Comparison of ENCODE assay signal across 25 cellular contexts in genomic region chr11:78730267-78730824, GRCh38.
"Had no signal": no experiment of that assay in that cellular context is flagged by ENCODE, and none has a peak within 500 bp of the region (broad histone marks: within the 10 kb centered on the region; RNA-seq: fewer than 3 reads in every experiment).

No MANE protein-coding gene starts in this region.

- ATAC-seq: activated CD8-positive, alpha-beta T cell treated with anti-CD3 and anti-CD28 coated beads for 36 hours; activated T-cell treated with anti-CD3 and anti-CD28 coated beads, Interleukin-2, amount 50 U/mL, for 4 hours; activated T-helper 17 cell treated with anti-CD3 and anti-CD28 coated beads, Interleukin-2, amount 50 U/mL, for 72 hours; esophagus mucosa; WTC11 had no signal

- H3K27ac ChIP-seq: brain microvascular endothelial cell, coronary artery, dorsolateral prefrontal cortex had no signal

- H3K36me3 ChIP-seq: brain microvascular endothelial cell had no signal

- DNase-seq: activated CD4-positive, alpha-beta T cell treated with anti-CD3 and anti-CD28 coated beads for 48 hours; activated CD4-positive, alpha-beta T cell treated with anti-CD3 and anti-CD28 coated beads, Interleukin-2, amount 50 U/mL, for 1 hour; activated CD4-positive, alpha-beta T cell treated with anti-CD3 and anti-CD28 coated beads, Interleukin-2, amount 50 U/mL, for 48 hours; activated CD8-positive, alpha-beta memory T cell treated with anti-CD3 and anti-CD28 coated beads for 24 hours; activated CD8-positive, alpha-beta T cell treated with anti-CD3 and anti-CD28 coated beads for 36 hours; activated effector memory CD4-positive, alpha-beta T cell treated with Interleukin-2 at 50 U/mL for 16 hours; activated gamma-delta T cell treated with Interleukin-2 at 50 U/mL for 16 hours; activated naive CD4-positive, alpha-beta T cell treated with anti-CD3 and anti-CD28 coated beads, Interleukin-2, amount 50 U/mL, for 16 hours; activated naive CD4-positive, alpha-beta T cell treated with Interleukin-2 at 50 U/mL for 16 hours; activated T-cell treated with anti-CD3 and anti-CD28 coated beads, Interleukin-2, amount 50 U/mL, for 4 hours; amniotic stem cell; anterior cingulate cortex; brain microvascular endothelial cell; dorsolateral prefrontal cortex; effector memory CD4-positive, alpha-beta T cell; endodermal cell; head of caudate nucleus; T-helper 2 cell had no signal

- H3K27me3 ChIP-seq: brain microvascular endothelial cell, dorsolateral prefrontal cortex had no signal

- H3K4me3 ChIP-seq: coronary artery, dorsolateral prefrontal cortex had no signal

- FAIRE-seq: astrocyte, bronchial epithelial cell, frontal cortex had no signal
